Comparison of ENCODE assay signal across 9 cellular contexts in the genomic region with DNA sequence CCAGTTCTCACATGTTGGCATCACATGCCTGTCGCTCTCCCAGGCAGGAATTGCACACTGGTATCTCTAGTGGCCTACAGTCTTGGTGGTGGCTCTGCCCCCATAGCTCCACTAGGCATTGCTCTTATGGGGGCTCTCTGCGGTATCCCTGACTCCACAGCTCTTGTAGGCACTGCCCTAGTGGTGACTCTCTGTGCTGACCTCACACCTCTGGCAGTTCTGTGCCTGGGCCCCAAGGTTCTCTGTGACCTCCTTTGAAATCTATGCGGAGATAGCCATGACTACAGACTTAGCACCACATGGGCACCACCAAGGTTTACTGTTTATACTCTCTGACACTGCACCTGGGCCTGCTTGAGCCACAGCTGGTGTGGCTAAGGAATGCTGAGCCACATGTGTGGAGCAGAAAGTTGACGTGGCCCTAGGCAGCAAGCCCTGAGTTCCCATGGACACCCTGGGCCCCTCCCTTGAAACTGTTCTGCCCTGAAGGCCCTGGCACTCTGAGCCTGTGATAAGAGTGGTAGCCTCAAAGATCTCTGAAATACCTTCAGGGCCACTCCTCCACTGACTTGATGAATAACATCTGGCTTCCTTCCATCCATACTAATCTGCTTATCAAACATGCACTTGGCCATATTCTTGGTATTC. TPM values are rescaled to one million over a fixed set of nuclear protein-coding genes. Genes with fewer than 3 reads are reported as not detected.
DNase-seq lines count a peak whose midpoint lies in the region; ATAC-seq and TF ChIP-seq lines count a peak whose summit lies in the region.
"Had no signal": no experiment of that assay in that cellular context is flagged by ENCODE, and none has a peak within 500 bp of the region (broad histone marks: within the 10 kb centered on the region; RNA-seq: fewer than 3 reads in every experiment).

No MANE protein-coding gene starts in this region.

- WGBS in mammary epithelial cell (ENCODE audit: low coverage, missing lambda C conversion rate): 81% methylated on average over 4 of the region's 4 CpGs

- peak; percentile 49 for ATAC-seq in stimulated activated naive CD8-positive, alpha-beta T cell treated with anti-CD3 and anti-CD28 coated beads, Interleukin-15, amount 100 ng/mL, for 72 hours
- ATAC-seq in GM21390 (IDR thresholded peaks at IDR 0.05; ENCODE audit: unreplicated experiment) (no peak), HG02870 (IDR thresholded peaks at IDR 0.05; ENCODE audit: unreplicated experiment) (no peak)

- TF ChIP-seq CTCF in mammary epithelial cell (conservative IDR thresholded peaks at IDR 0.05 in 1 of 2, IDR thresholded peaks at IDR 0.05 in 1 of 2; ENCODE audit: extremely low read depth in 1 of 2, insufficient read depth in 1 of 2, low read depth in 1 of 2, low read length in 2 of 2): no peak

- H2AFZ ChIP-seq in mammary epithelial cell (ENCODE audit: low read depth, low read length): no peak overlapping the region

- H3K27me3 Mint-ChIP-seq in stimulated activated naive CD8-positive, alpha-beta T cell treated with anti-CD3 and anti-CD28 coated beads, Interleukin-15, amount 100 ng/mL, for 72 hours: no peaks in the 10 kb centered on the region

- H3K9me3 Mint-ChIP-seq in stimulated activated naive CD8-positive, alpha-beta T cell treated with anti-CD3 and anti-CD28 coated beads, Interleukin-15, amount 100 ng/mL, for 72 hours: no peaks in the 10 kb centered on the region

- no peaks in the 10 kb centered on the region for H3K4me1 Mint-ChIP-seq in stimulated activated naive CD8-positive, alpha-beta T cell treated with anti-CD3 and anti-CD28 coated beads, Interleukin-15, amount 100 ng/mL, for 72 hours

- DNase-seq in HT1080 (ENCODE audit: low read depth) (peak; percentile 11), mammary epithelial cell (peak; percentile 65), kidney glomerular epithelial cell (lab: John Stamatoyannopoulos, UW) (peak; percentile 48), HK-2 (ENCODE audit: unreplicated experiment) (no peak), middle frontal gyrus (ENCODE audit: extremely low spot score, low spot score) (no peak)
- no peak for DNase-seq in stimulated activated naive CD8-positive, alpha-beta T cell treated with anti-CD3 and anti-CD28 coated beads, Interleukin-15, amount 100 ng/mL, for 72 hours
- DNase-seq: NCI-H1105 had no signal

- intact Hi-C loops in mammary epithelial cell (cut with micrococcal nuclease): no loop called here

- no peaks in the 10 kb centered on the region for H3K36me3 ChIP-seq in mammary epithelial cell (ENCODE audit: insufficient read depth, low read length)

- H3K4me2 ChIP-seq in mammary epithelial cell (ENCODE audit: insufficient read depth, low read depth, low read length): no peak overlapping the region

- BruUV-seq in mammary epithelial cell (replicated peaks; lab: Mats Ljungman, UMichigan): no TSS peak

- CTCF ChIA-PET in mammary epithelial cell (lab: Charles Lee; ENCODE audit: low non-redundant PET): interaction anchor here (0.6 kb wide), 1 partner anchor 1810 kb away, joined by 4 read pairs; no protein-coding TSS in a partner anchor

- H3K27ac ChIP-seq in mammary epithelial cell (ENCODE audit: insufficient read depth, low read depth, low read length): peak overlapping the region; percentile 15

- no peaks in the 10 kb centered on the region for H3K27me3 ChIP-seq in mammary epithelial cell (ENCODE audit: insufficient read depth, low read length)

- no peak overlapping the region for H3K4me3 ChIP-seq in mammary epithelial cell (replicated peaks in 1 of 3; ENCODE audit: insufficient read depth in 1 of 3, low read depth in 2 of 3, low read length in 3 of 3)

- H3K9me3 ChIP-seq in mammary epithelial cell (replicated peaks; ENCODE audit: insufficient read depth, low read length): no peaks in the 10 kb centered on the region

- no peaks in the 10 kb centered on the region for H4K20me1 ChIP-seq in mammary epithelial cell (ENCODE audit: insufficient read depth, low read length)

- in situ Hi-C loops in mammary epithelial cell (cut with MboI; ENCODE audit: low sequenced_read_pairs in 2 of 2): no loop called here

- H3K27ac Mint-ChIP-seq in stimulated activated naive CD8-positive, alpha-beta T cell treated with anti-CD3 and anti-CD28 coated beads, Interleukin-15, amount 100 ng/mL, for 72 hours: no peak overlapping the region

- no peak overlapping the region for H3K9ac ChIP-seq in mammary epithelial cell (ENCODE audit: insufficient read depth, low read length)

- H3K4me3 Mint-ChIP-seq in stimulated activated naive CD8-positive, alpha-beta T cell treated with anti-CD3 and anti-CD28 coated beads, Interleukin-15, amount 100 ng/mL, for 72 hours: no peak overlapping the region

- H3K79me2 ChIP-seq in mammary epithelial cell (ENCODE audit: insufficient read depth, low read length): no peaks in the 10 kb centered on the region

- dilution Hi-C loops in mammary epithelial cell (cut with HindIII; ENCODE audit: low sequenced_read_pairs): loop anchor here (25.0 kb wide), 1 partner anchor 399 kb away; no protein-coding TSS in a partner anchor

- peaks cover 15% of the 10 kb centered on the region for H3K4me1 ChIP-seq in mammary epithelial cell (ENCODE audit: insufficient read depth, low read length)

RNA-seq across cellular contexts. Expression of a gene that starts 8.0 kb away (rescaled TPM):
- total RNA-seq in HT1080 (2014; rRNA removed; shearing (Covaris generic)): not detected in 2 replicates
- 0.45 and 0.93 TPM in 2 replicates for polyA plus RNA-seq in HT1080 (2015; cell fraction: cytosol; rRNA removed)
- 0.23 and 0.51 TPM in 2 replicates for polyA plus RNA-seq in HT1080 (2015; cell fraction: nucleus; rRNA removed)
- total RNA-seq in mammary epithelial cell: under 1 TPM in 1 of 2 donors, not detected in 1; 0.17 TPM
- polyA plus RNA-seq in mammary epithelial cell: 0.08 TPM
- polyA minus RNA-seq in mammary epithelial cell: not detected

Comparison
In these comparisons a context has a peak if more than half of its experiments do, and no peak if none do; other contexts are left out.
1. DNase-seq: peak in HT1080 (single experiment), mammary epithelial cell (single experiment) and kidney glomerular epithelial cell (single experiment); none in stimulated activated naive CD8-positive, alpha-beta T cell treated with anti-CD3 and anti-CD28 coated beads, Interleukin-15, amount 100 ng/mL, for 72 hours (0 of 2), HK-2 (single experiment) and middle frontal gyrus (single experiment).